In genomic region chr9:128101231-128101641, GRCh38 we compare ENCODE assay signal across 16 cellular contexts. TPM values are rescaled to one million over a fixed set of nuclear protein-coding genes. Genes with fewer than 3 reads are reported as not detected.
A peak's percentile ranks its signal among the peaks of the same experiment; 100 is the strongest.
DNase-seq lines count a peak whose midpoint lies in the region; ATAC-seq and TF ChIP-seq lines count a peak whose summit lies in the region.
"Had no signal": no experiment of that assay in that cellular context is flagged by ENCODE, and none has a peak within 500 bp of the region (broad histone marks: within the 10 kb centered on the region; RNA-seq: fewer than 3 reads in every experiment).

No MANE protein-coding gene starts in this region.

- ATAC-seq in lower lobe of right lung: no peak
- ATAC-seq in natural killer cell: no peak
- ATAC-seq: HCT116 had no signal

- no peaks in the 10 kb centered on the region for H3K27me3 Mint-ChIP-seq in natural killer cell (ENCODE audit: low read depth in 2 of 2)

- peak overlapping the region; percentile 8 for H3K4me3 ChIP-seq in coronary artery
- peak overlapping the region; percentile 24 for H3K4me3 ChIP-seq in lower lobe of right lung
- H3K4me3 ChIP-seq in testis: no peak overlapping the region
- H3K4me3 ChIP-seq: lung, ovary, SK-N-MC had no signal

- H3K27ac ChIP-seq in coronary artery: peak overlapping the region; percentile 95
- H3K27ac ChIP-seq in lower lobe of right lung: peak overlapping the region; percentile 95
- H3K27ac ChIP-seq in testis: peak overlapping the region; percentile 50 to 88
- H3K27ac ChIP-seq: SK-N-MC had no signal

- DNase-seq in HK-2 (ENCODE audit: unreplicated experiment) (peak; percentile 47), coronary artery (ENCODE audit: low spot score) (peak; percentile 70), lower lobe of right lung (peak; percentile 31), testis (no peak), natural killer cell (no peak), NCI-H82 (lab: John Stamatoyannopoulos, UW) (no peak), DMS79 treated with DMSO at 0.1 percent for 48 hours (lab: John Stamatoyannopoulos, UW) (no peak)
- DNase-seq: activated CD8-positive, alpha-beta memory T cell treated with anti-CD3 and anti-CD28 coated beads, Interleukin-2, amount 50 U/mL, for 4 hours; anterior cingulate cortex; NCI-H2171; stimulated activated CD4-positive, alpha-beta T cell treated with anti-CD3 and anti-CD28 coated beads, Interleukin-1b, Interleukin-23, amount 100 ng/mL, for 48 hours; stimulated activated naive CD4-positive, alpha-beta T cell treated with Interleukin-2 at 50 U/mL for 16 hours had no signal

- H3K36me3 ChIP-seq in lower lobe of right lung: peaks cover 53% of the 10 kb centered on the region
- H3K36me3 ChIP-seq in testis (ENCODE audit: low read depth, missing control alignments): no peaks in the 10 kb centered on the region
- H3K36me3 ChIP-seq: ovary had no signal

- intact Hi-C loops in lower lobe of right lung (cut with DNase I): no loop called here
- intact Hi-C loops in testis (cut with DNase I; ENCODE audit: low total_unique reads): no loop called here
- intact Hi-C loops in natural killer cell (cut with micrococcal nuclease): no loop called here

- no peak for TF ChIP-seq POLR2A in testis (IDR thresholded peaks at IDR 0.05)

- 45 to 61% methylated on average over 12 of the region's 12 CpGs for WGBS in testis, 2 donors

- H3K36me3 Mint-ChIP-seq in natural killer cell: no peaks in the 10 kb centered on the region

- H3K4me3 Mint-ChIP-seq in natural killer cell: no peak overlapping the region

- TF ChIP-seq CTCF in coronary artery (IDR thresholded peaks at IDR 0.05) (no peak), lower lobe of right lung (IDR thresholded peaks at IDR 0.05) (no peak), testis (IDR thresholded peaks at IDR 0.05) (no peak), natural killer cell (IDR thresholded peaks at IDR 0.05) (no peak)

- H3K4me1 ChIP-seq in lower lobe of right lung: peaks cover 78% of the 10 kb centered on the region
- H3K4me1 ChIP-seq in testis: peaks cover 68% of the 10 kb centered on the region

- H3K4me1 Mint-ChIP-seq in natural killer cell: peaks cover 20 to 35% of the 10 kb centered on the region in 2 donors

- no peaks in the 10 kb centered on the region for H3K9me3 Mint-ChIP-seq in natural killer cell

- H3K27me3 ChIP-seq in lower lobe of right lung (ENCODE audit: low read depth): no peaks in the 10 kb centered on the region
- no peaks in the 10 kb centered on the region for H3K27me3 ChIP-seq in testis
- H3K27me3 ChIP-seq: ovary had no signal

- peak overlapping the region in 1 of 2 donors; percentile 14 for H3K27ac Mint-ChIP-seq in natural killer cell

- H3K9me3 ChIP-seq in lower lobe of right lung (no peaks in the 10 kb centered on the region), testis (no peaks in the 10 kb centered on the region)
- H3K9me3 ChIP-seq: ovary had no signal

RNA-seq across cellular contexts. Expression of gene PTGES2, which starts 26.3 kb away (rescaled TPM):
- total RNA-seq in lower lobe of right lung (30.6 TPM), testis (10 to 100 TPM; 95.8 to 96.4 TPM), natural killer cell (10 to 100 TPM; 43.4 to 57.0 (median 53.3) TPM)
- 53.1 TPM for polyA plus RNA-seq in testis (ENCODE audit: insufficient read depth, low read depth, low replicate concordance)

RNA-seq across cellular contexts. Expression of gene SLC25A25, which starts 33.2 kb away (rescaled TPM):
- total RNA-seq in lower lobe of right lung: 27.3 TPM
- 10 to 100 TPM; 19.1 to 21.1 TPM for total RNA-seq in testis
- 15.0 TPM for polyA plus RNA-seq in testis (ENCODE audit: insufficient read depth, low read depth, low replicate concordance)
- 10 to 100 TPM; 16.8 to 19.1 (median 18.9) TPM for total RNA-seq in natural killer cell

RNA-seq across cellular contexts. Expression of gene NAIF1, which starts 34.1 kb away (rescaled TPM):
- total RNA-seq in lower lobe of right lung (11.3 TPM), testis (10 to 100 TPM; 18.5 to 19.4 TPM), natural killer cell (10 to 100 TPM; 11.9 to 12.6 (median 12.1) TPM)
- 25.1 TPM for polyA plus RNA-seq in testis (ENCODE audit: insufficient read depth, low read depth, low replicate concordance)

RNA-seq across cellular contexts. Expression of gene LCN2, which starts 48.0 kb away (rescaled TPM):
- total RNA-seq in lower lobe of right lung (83.4 TPM), testis (not detected), natural killer cell (under 1 TPM in 2 of 3 donors, not detected in 1; 0.82 to 0.99 TPM)
- polyA plus RNA-seq in testis (ENCODE audit: insufficient read depth, low read depth, low replicate concordance): 2.2 TPM

RNA-seq across cellular contexts. Expression of gene BBLN, which starts 58.8 kb away (rescaled TPM):
- total RNA-seq in lower lobe of right lung: 47.9 TPM
- 100 to 1,000 TPM; 219 to 225 TPM for total RNA-seq in testis
- polyA plus RNA-seq in testis (ENCODE audit: insufficient read depth, low read depth, low replicate concordance): 56.9 TPM
- total RNA-seq in natural killer cell: 10 to 100 TPM; 61.8 to 74.0 (median 69.3) TPM

Comparison
In these comparisons a context has a peak if more than half of its experiments do, and no peak if none do; other contexts are left out.
1. DNase-seq: peak in HK-2 (single experiment), coronary artery (single experiment) and lower lobe of right lung (single experiment); none in testis (single experiment), natural killer cell (single experiment), NCI-H82 (single experiment) and DMS79 treated with DMSO at 0.1 percent for 48 hours (single experiment).
2. H3K4me3 ChIP-seq: peak in coronary artery (single experiment) and lower lobe of right lung (single experiment); none in testis (0 of 2).
3. Peak in every context shown above with its lines, with median percentiles within 50 percentile points of each other: H3K27ac ChIP-seq.